ENCODE assay signal across 14 cellular contexts in genomic region chr14:22781606-22782000, GRCh38. TPM values are rescaled to one million over a fixed set of nuclear protein-coding genes. Genes with fewer than 3 reads are reported as not detected.
A peak's percentile ranks its signal among the peaks of the same experiment; 100 is the strongest.
DNase-seq lines count a peak whose midpoint lies in the region; ATAC-seq and TF ChIP-seq lines count a peak whose summit lies in the region.
"Had no signal": no experiment of that assay in that cellular context is flagged by ENCODE, and none has a peak within 500 bp of the region (broad histone marks: within the 10 kb centered on the region; RNA-seq: fewer than 3 reads in every experiment).

No MANE protein-coding gene starts in this region.

- H3K4me1 Mint-ChIP-seq in progenitor cell of endocrine pancreas (ENCODE audit: low read depth): peaks cover 4% of the 10 kb centered on the region
- no peaks in the 10 kb centered on the region for H3K4me1 Mint-ChIP-seq in activated CD8-positive, alpha-beta T cell treated with anti-CD3 and anti-CD28 coated beads for 36 hours (ENCODE audit: low read depth)

- no peak overlapping the region for H3K27ac ChIP-seq in RWPE1
- no peak overlapping the region for H3K27ac ChIP-seq in caudate nucleus (ENCODE audit: low read depth, low read length)

- H3K36me3 Mint-ChIP-seq in progenitor cell of endocrine pancreas (ENCODE audit: insufficient read depth): no peaks in the 10 kb centered on the region
- H3K36me3 Mint-ChIP-seq in activated CD8-positive, alpha-beta T cell treated with anti-CD3 and anti-CD28 coated beads for 36 hours (ENCODE audit: low read depth): no peaks in the 10 kb centered on the region
- H3K36me3 Mint-ChIP-seq: activated naive CD8-positive, alpha-beta T cell had no signal

- ATAC-seq in activated CD8-positive, alpha-beta T cell treated with anti-CD3 and anti-CD28 coated beads for 36 hours: no peak
- ATAC-seq: Panc1 had no signal

- H3K9me3 Mint-ChIP-seq in progenitor cell of endocrine pancreas (ENCODE audit: low read depth): no peaks in the 10 kb centered on the region
- H3K9me3 Mint-ChIP-seq in activated CD8-positive, alpha-beta T cell treated with anti-CD3 and anti-CD28 coated beads for 36 hours: no peaks in the 10 kb centered on the region
- H3K9me3 Mint-ChIP-seq: CD4-positive, alpha-beta T cell; stimulated activated naive CD8-positive, alpha-beta T cell treated with anti-CD3 and anti-CD28 coated beads, Interleukin-15, Interleukin-2, amounts not matched to agents 100 ng/mL and 50 ng/mL, for 24 hours had no signal

- H3K27me3 Mint-ChIP-seq in progenitor cell of endocrine pancreas: no peaks in the 10 kb centered on the region
- no peaks in the 10 kb centered on the region for H3K27me3 Mint-ChIP-seq in activated CD8-positive, alpha-beta T cell treated with anti-CD3 and anti-CD28 coated beads for 36 hours
- H3K27me3 Mint-ChIP-seq: activated naive CD8-positive, alpha-beta T cell; CD4-positive, alpha-beta T cell; stimulated activated naive CD8-positive, alpha-beta T cell treated with anti-CD3 and anti-CD28 coated beads, Interleukin-15, Interleukin-2, amounts not matched to agents 100 ng/mL and 50 ng/mL, for 24 hours had no signal

- POLR2A ChIA-PET in RWPE1 (lab: Yijun Ruan, JAX; ENCODE audit: low non-redundant PET): no interaction called here
- POLR2A ChIA-PET in activated CD8-positive, alpha-beta T cell treated with anti-CD3 and anti-CD28 coated beads for 36 hours (lab: Charles Lee): interaction anchor here (0.6 to 2.3 kb wide), 2 partner anchors 15 to 177 kb away, joined by 3 to 10 read pairs; partner anchors contain the start of gene OXA1L

- H3K27ac Mint-ChIP-seq in progenitor cell of endocrine pancreas: peak overlapping the region; percentile 39
- H3K27ac Mint-ChIP-seq in activated CD8-positive, alpha-beta T cell treated with anti-CD3 and anti-CD28 coated beads for 36 hours: no peak overlapping the region
- H3K27ac Mint-ChIP-seq: activated naive CD8-positive, alpha-beta T cell; CD4-positive, alpha-beta T cell; stimulated activated naive CD8-positive, alpha-beta T cell treated with anti-CD3 and anti-CD28 coated beads, Interleukin-15, Interleukin-2, amounts not matched to agents 100 ng/mL and 50 ng/mL, for 24 hours had no signal

- no peak for TF ChIP-seq CTCF in RWPE1 (conservative IDR thresholded peaks at IDR 0.05; ENCODE audit: low read depth)
- no peak for TF ChIP-seq CTCF in progenitor cell of endocrine pancreas (IDR thresholded peaks at IDR 0.05; ENCODE audit: unreplicated experiment)
- no peak for TF ChIP-seq CTCF in activated CD8-positive, alpha-beta T cell treated with anti-CD3 and anti-CD28 coated beads for 36 hours (IDR thresholded peaks at IDR 0.05)

- DNase-seq in EL (peak; percentile 50), RWPE1 (ENCODE audit: low spot score) (peak; percentile 19), fibroblast of peridontal ligament (ENCODE audit: extremely low read depth) (peak; percentile 39), progenitor cell of endocrine pancreas (ENCODE audit: low spot score, unreplicated experiment) (no peak), OCI-M2 (lab: John Stamatoyannopoulos, UW; ENCODE audit: unreplicated experiment) (no peak), caudate nucleus (lab: John Stamatoyannopoulos, UW) (no peak), occipital lobe (lab: John Stamatoyannopoulos, UW) (no peak)
- no peak for DNase-seq in activated CD8-positive, alpha-beta T cell treated with anti-CD3 and anti-CD28 coated beads for 36 hours
- DNase-seq: CD4-positive, alpha-beta T cell; NCI-H2227 treated with DMSO at 0.1 percent for 48 hours; stimulated activated CD4-positive, alpha-beta T cell treated with anti-CD3 and anti-CD28 coated beads, Interleukin-4, amount 100 ng/mL, for 24 hours had no signal

- CTCF ChIA-PET in RWPE1 (lab: Yijun Ruan, JAX): interaction anchor here (0.6 to 1.2 kb wide), 3 partner anchors 72 to 1243 kb away, joined by 3 to 4 read pairs (median 3); no protein-coding TSS in a partner anchor
- CTCF ChIA-PET in activated CD8-positive, alpha-beta T cell treated with anti-CD3 and anti-CD28 coated beads for 36 hours (lab: Charles Lee): interaction anchor here (1.3 kb wide), 1 partner anchor 211 kb away, joined by 5 read pairs; no protein-coding TSS in a partner anchor

- no peak overlapping the region for H3K4me3 Mint-ChIP-seq in progenitor cell of endocrine pancreas (ENCODE audit: low read depth)
- no peak overlapping the region for H3K4me3 Mint-ChIP-seq in activated CD8-positive, alpha-beta T cell treated with anti-CD3 and anti-CD28 coated beads for 36 hours
- H3K4me3 Mint-ChIP-seq: activated naive CD8-positive, alpha-beta T cell; CD4-positive, alpha-beta T cell; stimulated activated naive CD8-positive, alpha-beta T cell treated with anti-CD3 and anti-CD28 coated beads, Interleukin-15, Interleukin-2, amounts not matched to agents 100 ng/mL and 50 ng/mL, for 24 hours had no signal

- intact Hi-C loops in activated CD8-positive, alpha-beta T cell treated with anti-CD3 and anti-CD28 coated beads for 36 hours (cut with micrococcal nuclease): no loop called here

RNA-seq across cellular contexts. Expression of gene OXA1L, which starts 15.1 kb away (rescaled TPM):
- total RNA-seq in progenitor cell of endocrine pancreas (114 and 122 TPM in 2 replicates), occipital lobe (33.5 TPM)
- 100 to 1,000 TPM; 134 to 140 TPM for total RNA-seq in activated CD8-positive, alpha-beta T cell treated with anti-CD3 and anti-CD28 coated beads for 36 hours

RNA-seq across cellular contexts. Expression of gene SLC7A7, which starts 33.6 kb away (rescaled TPM):
- 6.7 and 7.7 TPM in 2 replicates for total RNA-seq in progenitor cell of endocrine pancreas
- total RNA-seq in occipital lobe: 3.3 TPM
- under 1 TPM in 1 of 2 experiments, not detected in 1; 0.45 TPM for total RNA-seq in activated CD8-positive, alpha-beta T cell treated with anti-CD3 and anti-CD28 coated beads for 36 hours

RNA-seq across cellular contexts. Expression of gene MRPL52, which starts 48.1 kb away (rescaled TPM):
- 113 and 121 TPM in 2 replicates for total RNA-seq in progenitor cell of endocrine pancreas
- 16.4 TPM for total RNA-seq in occipital lobe
- 100 to 1,000 TPM; 122 to 126 TPM for total RNA-seq in activated CD8-positive, alpha-beta T cell treated with anti-CD3 and anti-CD28 coated beads for 36 hours

RNA-seq across cellular contexts. Expression of gene MMP14, which starts 54.8 kb away (rescaled TPM):
- total RNA-seq in progenitor cell of endocrine pancreas (198 and 209 TPM in 2 replicates), occipital lobe (8.3 TPM)
- total RNA-seq in activated CD8-positive, alpha-beta T cell treated with anti-CD3 and anti-CD28 coated beads for 36 hours: 1 to 10 TPM; 1.9 to 3.1 TPM

Comparison
In these comparisons a context has a peak if more than half of its experiments do, and no peak if none do; other contexts are left out.
1. DNase-seq: peak in EL (single experiment), RWPE1 (single experiment) and fibroblast of peridontal ligament (single experiment); none in progenitor cell of endocrine pancreas (single experiment), OCI-M2 (single experiment), caudate nucleus (0 of 61), occipital lobe (single experiment) and activated CD8-positive, alpha-beta T cell treated with anti-CD3 and anti-CD28 coated beads for 36 hours (single experiment).